Comparison of ENCODE assay signal across 8 cellular contexts in the genomic region with DNA sequence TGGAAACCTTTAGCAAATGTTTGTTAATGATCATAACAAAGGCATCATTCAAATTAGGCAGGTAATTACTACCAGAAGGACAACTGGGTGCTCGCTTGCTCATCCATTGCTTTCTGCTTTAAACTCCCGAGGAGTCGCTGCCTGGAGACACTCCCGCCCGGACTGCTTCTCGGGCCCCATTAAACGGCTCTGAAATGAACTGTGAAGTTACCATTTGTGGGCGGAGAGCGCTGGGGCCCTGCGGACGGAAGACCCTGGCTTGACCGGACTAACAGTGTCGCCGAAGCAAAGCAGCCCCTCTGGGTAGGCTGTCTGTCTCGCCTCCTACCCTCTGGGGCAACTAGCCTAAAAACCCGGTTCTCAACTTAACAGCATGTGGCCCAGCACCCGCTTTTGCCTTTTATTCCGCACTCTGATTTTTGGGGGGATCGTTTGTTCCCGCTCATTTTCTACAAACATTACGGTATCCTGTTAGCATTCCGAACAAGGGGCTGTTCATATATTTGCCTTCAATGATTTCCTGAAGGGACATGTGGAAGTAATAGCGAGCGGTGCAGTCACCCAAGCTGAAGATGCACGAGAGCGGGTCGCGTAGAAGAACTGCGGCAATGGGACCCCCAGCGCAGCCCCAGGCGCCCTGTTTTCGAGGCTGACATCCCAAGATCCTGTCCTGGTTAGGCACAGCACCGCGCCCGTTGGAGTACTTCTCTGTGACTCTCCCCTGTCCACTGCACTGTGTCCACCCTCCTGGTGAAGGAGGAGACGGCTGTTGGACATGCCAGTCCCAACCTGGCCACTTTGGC. TPM values are rescaled to one million over a fixed set of nuclear protein-coding genes. Genes with fewer than 3 reads are reported as not detected.
DNase-seq lines count a peak whose midpoint lies in the region; ATAC-seq, FAIRE-seq and TF ChIP-seq lines count a peak whose summit lies in the region.

No MANE protein-coding gene starts in this region.

- H4K5ac ChIP-seq in H1 (ENCODE audit: insufficient read length, low read depth, low read length), result no peak overlapping the region

- H3K9me3 ChIP-seq in H1 (ENCODE audit: insufficient read depth in 2 of 2, low read depth in 1 of 2, low read length in 1 of 2) (peaks cover 0 to 2% of the 10 kb centered on the region in 2 experiments; a peak in 1 of 4 replicates), mucosa of stomach (ENCODE audit: control insufficient read depth, low read length) (no peaks in the 10 kb centered on the region)

- H3K36me3 ChIP-seq in H1 (ENCODE audit: control insufficient read depth in 2 of 4, insufficient read depth in 4 of 4, low read length in 3 of 4) (no peaks in the 10 kb centered on the region), mucosa of stomach (ENCODE audit: control insufficient read depth, insufficient read depth, low read length) (no peaks in the 10 kb centered on the region)

- peak overlapping the region; percentile 16; the same call in 1 of the 2 replicates for H2BK15ac ChIP-seq in H1 (ENCODE audit: low read length)

- no peak overlapping the region for H2BK120ac ChIP-seq in H1 (replicated peaks; ENCODE audit: low read depth, low read length)

- no peak overlapping the region for H3K27ac ChIP-seq in H1 (ENCODE audit: low read depth, low read length)

- H2AFZ ChIP-seq in H1 (ENCODE audit: low read length), result 0 out of 2 replicates have a peak overlapping the region, but pooled peaks have one; percentile 54

- H3K9ac ChIP-seq in H1 (replicated peaks in 1 of 4; ENCODE audit: extremely low read depth in 1 of 4, low read depth in 3 of 4, low read length in 3 of 4), result no peak overlapping the region
- peak overlapping the region; percentile 28 for H3K9ac ChIP-seq in mucosa of stomach (ENCODE audit: low read length)

- peaks cover 41% of the 10 kb centered on the region for H3K23me2 ChIP-seq in H1 (ENCODE audit: low read depth, low read length)

- H4K8ac ChIP-seq in H1 (ENCODE audit: extremely low read depth, insufficient read depth, low read length), result no peak overlapping the region

- TF ChIP-seq CTCF in H1 (IDR thresholded peaks at IDR 0.05; ENCODE audit: control extremely low read depth in 1 of 3, insufficient read depth in 1 of 3, low read depth in 1 of 3, low read length in 3 of 3), result no peak

- no peak overlapping the region for H2AK5ac ChIP-seq in H1 (ENCODE audit: low read depth, low read length)

- H3K4ac ChIP-seq in H1 (replicated peaks; ENCODE audit: insufficient read length, low read depth, low read length), result peak overlapping the region; percentile 70

- peak; percentile 6 for DNase-seq in stimulated activated CD4-positive, alpha-beta T cell treated with anti-CD3 and anti-CD28 coated beads, Interleukin-15, amount 100 ng/mL, for 24 hours
- DNase-seq in stimulated activated CD4-positive, alpha-beta T cell treated with anti-CD3 and anti-CD28 coated beads, Interleukin-12 subunit alpha, Interleukin-12 subunit beta, amount 100 ng/mL, for 4 hours, result no peak
- DNase-seq in SHP77 (lab: John Stamatoyannopoulos, UW), result peak; percentile 42 to 76
- DNase-seq in H1 (ENCODE audit: low read depth in 1 of 2, low spot score in 2 of 2), result peak in 1 of 2 experiments; percentile 64
- no peak for DNase-seq in AML-193 (lab: John Stamatoyannopoulos, UW)
- no peak for DNase-seq in stimulated activated CD4-positive, alpha-beta T cell treated with anti-CD3 and anti-CD28 coated beads, Interleukin-4, amount 100 ng/mL, for 4 hours

- H2BK5ac ChIP-seq in H1 (ENCODE audit: low read depth, low read length), result peak overlapping the region; percentile 44; the same call in 1 of the 2 replicates

- no peaks in the 10 kb centered on the region for H3K79me2 ChIP-seq in H1 (ENCODE audit: control insufficient read depth in 1 of 2, insufficient read depth in 2 of 2, low read length in 2 of 2)

- no peak overlapping the region for H2BK20ac ChIP-seq in H1 (ENCODE audit: low read length)

- H3K18ac ChIP-seq in H1 (ENCODE audit: extremely low read depth, low read length), result no peak overlapping the region

- no peak overlapping the region for H4K91ac ChIP-seq in H1 (replicated peaks; ENCODE audit: insufficient read length, low read length)

- no peak for TF ChIP-seq EP300 in H1 (IDR thresholded peaks at IDR 0.05; ENCODE audit: borderline replicate concordance in 1 of 2, low read depth in 2 of 2, low read length in 2 of 2)

- 2% methylated on average over 36 of the region's 36 CpGs; no CpG with 5 or more reads in 1 of the 2 experiments for WGBS in H1 (ENCODE audit: extremely low coverage in 1 of 2, insufficient coverage in 1 of 2, insufficient read length in 1 of 2, insufficient replicate concordance in 2 of 2, low coverage in 1 of 2, low lambda C conversion rate in 2 of 2, missing lambda C conversion rate in 1 of 2), 2 experiments

- H3K23ac ChIP-seq in H1 (ENCODE audit: insufficient read length), result no peak overlapping the region

- POLR2A ChIA-PET in H1 (lab: Charles Lee; ENCODE audit: partially characterized antibody), result interaction anchor here (1.3 kb wide), 1 partner anchor 118 kb away, joined by 4 read pairs; no protein-coding TSS in a partner anchor

- H3K27me3 ChIP-seq in H1 (replicated peaks in 1 of 4; ENCODE audit: control insufficient read depth in 3 of 4, extremely low read depth in 1 of 4, insufficient read depth in 3 of 4, low read length in 3 of 4) (peaks cover 67 to 100% (median 96%) of the 10 kb centered on the region in 4 experiments), mucosa of stomach (ENCODE audit: control insufficient read depth, insufficient read depth, low read length) (peaks cover 89% of the 10 kb centered on the region)

- peak; percentile 75 for FAIRE-seq in H1 (lab: Jason Lieb, UNC)

- H3K56ac ChIP-seq in H1 (replicated peaks; ENCODE audit: insufficient read length, low read depth, low read length), result no peak overlapping the region

- no peaks in the 10 kb centered on the region for H3K79me1 ChIP-seq in H1 (ENCODE audit: low read depth, low read length)

- no peak for ATAC-seq in HG03175 (IDR thresholded peaks at IDR 0.05; ENCODE audit: unreplicated experiment)

- CTCF ChIA-PET in H1 (lab: Charles Lee; ENCODE audit: partially characterized antibody), result interaction anchor here (0.7 to 3.7 kb wide), 16 partner anchors 10 to 1212 kb away, joined by 3 to 24 read pairs (median 3); no protein-coding TSS in a partner anchor

- no peak overlapping the region for H2BK12ac ChIP-seq in H1 (ENCODE audit: low read depth, low read length)

- H3K4me3 ChIP-seq in H1 (ENCODE audit: extremely low read depth in 1 of 4, insufficient read depth in 2 of 4, low read depth in 3 of 4, low read length in 4 of 4) (peak overlapping the region; percentile 32 to 85 (median 50); a peak in 7 of 8 replicates), mucosa of stomach (ENCODE audit: low read length) (no peak overlapping the region)

- H3K4me2 ChIP-seq in H1 (ENCODE audit: insufficient read depth in 1 of 2, low read depth in 2 of 2, low read length in 2 of 2), result peak overlapping the region; percentile 67 to 87

- TF ChIP-seq POLR2A in H1 (IDR thresholded peaks at IDR 0.05; ENCODE audit: control extremely low read depth in 1 of 2, low read depth in 2 of 2, low read length in 2 of 2), result no peak

- H3K14ac ChIP-seq in H1 (ENCODE audit: insufficient read length), result no peak overlapping the region

- H3K4me1 ChIP-seq in H1 (replicated peaks in 1 of 4; ENCODE audit: control insufficient read depth in 3 of 4, insufficient read depth in 4 of 4, low read length in 3 of 4) (peaks cover 0 to 34% (median 23%) of the 10 kb centered on the region in 4 experiments; a peak in 6 of 7 replicates), mucosa of stomach (ENCODE audit: control insufficient read depth, insufficient read depth, low read length) (peaks cover 49% of the 10 kb centered on the region)

- peaks cover 7 to 9% of the 10 kb centered on the region in 2 experiments for H4K20me1 ChIP-seq in H1 (replicated peaks in 1 of 2; ENCODE audit: control insufficient read depth in 1 of 2, insufficient read depth in 2 of 2, low read length in 2 of 2)

- TF ChIP-seq RAD21 in H1 (IDR thresholded peaks at IDR 0.05 in 1 of 2, conservative IDR thresholded peaks at IDR 0.05 in 1 of 2; ENCODE audit: low read depth in 2 of 2, low read length in 2 of 2), result no peak

TF ChIP-seq in H1, 55 proteins besides CTCF, POLR2A, EP300 and RAD21 (continues in another document):
- TF ChIP-seq, protein P1, sequence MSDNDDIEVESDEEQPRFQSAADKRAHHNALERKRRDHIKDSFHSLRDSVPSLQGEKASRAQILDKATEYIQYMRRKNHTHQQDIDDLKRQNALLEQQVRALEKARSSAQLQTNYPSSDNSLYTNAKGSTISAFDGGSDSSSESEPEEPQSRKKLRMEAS (IDR thresholded peaks at IDR 0.05), result 0 out of 2 replicates have a peak, but pooled peaks have one; percentile 10
- TF ChIP-seq CEBPB (IDR thresholded peaks at IDR 0.05; ENCODE audit: low read depth, low read length), result no peak
- no peak for TF ChIP-seq HDAC2 (IDR thresholded peaks at IDR 0.05; ENCODE audit: borderline replicate concordance in 1 of 2, low read depth in 2 of 2, low read length in 2 of 2)
- TF ChIP-seq PHF8 (conservative IDR thresholded peaks at IDR 0.05; ENCODE audit: low read depth, low read length), result 0 out of 2 replicates have a peak, but pooled peaks have one; percentile 13
- TF ChIP-seq KDM4A (IDR thresholded peaks at IDR 0.05; ENCODE audit: low read depth, low read length, severe bottlenecking), result peak; percentile 63
- TF ChIP-seq E2F6 (IDR thresholded peaks at IDR 0.05), result peak; percentile 39; the same call in 1 of the 2 replicates

RNA-seq across cellular contexts. Expression of gene PDGFRA, which starts 1.6 kb away (rescaled TPM):
- total RNA-seq in H1 (2021; fragmentation: NEBNext Ultra II Directional; extraction: Animal tissue kit (Norgen Biotek cat#: 25700)), result 3.4 and 3.7 TPM in 2 replicates
- 0.91 and 1.4 TPM in 2 replicates for polyA plus RNA-seq in H1 (2011; rRNA removed)
- polyA plus RNA-seq in H1 (2011; cell fraction: cytosol; rRNA removed), result 1.2 TPM
- 1.1 TPM for polyA plus RNA-seq in H1 (2011; cell fraction: nucleus; rRNA removed)
- polyA plus RNA-seq in H1 (2012, experiment 1 of 2), result 1.1 to 1.9 TPM (median 1.5 TPM) in 4 replicates
- polyA plus RNA-seq in H1 (2012, experiment 2 of 2), result 0.56 TPM
- polyA plus RNA-seq in H1 (2013, experiment 1 of 2), result 3.1 TPM
- polyA plus RNA-seq in H1 (2013, experiment 2 of 2), result 3.9 TPM
- 2.0 and 3.8 TPM in 2 replicates for polyA minus RNA-seq in H1 (2011; rRNA and poly(A)+ RNA removed)
- not detected for polyA minus RNA-seq in H1 (2011; cell fraction: cytosol; rRNA and poly(A)+ RNA removed)
- 1.9 TPM for polyA minus RNA-seq in H1 (2011; cell fraction: nucleus; rRNA and poly(A)+ RNA removed)

Comparison
In these comparisons a context has a peak if more than half of its experiments do, and no peak if none do; other contexts are left out.
1. DNase-seq: peak in stimulated activated CD4-positive, alpha-beta T cell treated with anti-CD3 and anti-CD28 coated beads, Interleukin-15, amount 100 ng/mL, for 24 hours (single experiment) and SHP77 (2 of 2); none in stimulated activated CD4-positive, alpha-beta T cell treated with anti-CD3 and anti-CD28 coated beads, Interleukin-12 subunit alpha, Interleukin-12 subunit beta, amount 100 ng/mL, for 4 hours (single experiment), AML-193 (0 of 2) and stimulated activated CD4-positive, alpha-beta T cell treated with anti-CD3 and anti-CD28 coated beads, Interleukin-4, amount 100 ng/mL, for 4 hours (0 of 2).